15 cellular contexts compared by ENCODE assay signal in the genomic region with DNA sequence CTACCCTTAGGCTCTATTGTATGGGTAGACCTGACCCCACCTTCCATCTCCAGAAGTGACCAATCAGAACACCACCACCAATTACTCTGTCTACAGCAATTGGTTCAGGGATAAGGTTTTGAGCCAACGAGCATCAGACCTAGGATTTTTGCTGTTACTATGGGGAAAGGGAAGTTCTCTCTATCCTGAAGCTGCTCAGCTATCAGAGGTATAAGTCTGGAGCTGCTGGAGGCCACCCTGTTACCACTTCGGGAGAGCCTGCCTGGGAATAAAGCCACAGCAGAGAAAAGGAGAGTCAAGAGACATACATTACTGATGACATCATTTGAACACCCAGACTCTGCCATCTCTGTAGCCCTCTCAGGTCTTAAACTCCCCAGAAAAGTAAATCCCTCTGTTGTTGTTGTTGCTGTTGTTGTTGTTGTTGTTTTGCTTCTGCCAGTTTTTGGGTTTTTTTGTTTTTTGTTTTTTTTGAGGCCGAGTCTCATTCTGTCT.
DNase-seq lines count a peak whose midpoint lies in the region; ATAC-seq and TF ChIP-seq lines count a peak whose summit lies in the region.
"Had no signal": no experiment of that assay in that cellular context is flagged by ENCODE, and none has a peak within 500 bp of the region (broad histone marks: within the 10 kb centered on the region; RNA-seq: fewer than 3 reads in every experiment).

No MANE protein-coding gene starts in this region.

- no peak for TF ChIP-seq CTCF in mucosa of descending colon (IDR thresholded peaks at IDR 0.05)
- TF ChIP-seq CTCF in neural progenitor cell (IDR thresholded peaks at IDR 0.05) = no peak

- no peaks in the 10 kb centered on the region for H3K27me3 ChIP-seq in neural progenitor cell
- H3K27me3 ChIP-seq: esophagus muscularis mucosa had no signal

- peaks cover 4% of the 10 kb centered on the region for H3K4me1 ChIP-seq in mucosa of descending colon (ENCODE audit: low read depth)
- peaks cover 5% of the 10 kb centered on the region for H3K4me1 ChIP-seq in neural progenitor cell

- ATAC-seq in activated T-helper 17 cell treated with anti-CD3 and anti-CD28 coated beads, Interleukin-2, amount 50 U/mL, for 72 hours (replicated peaks) = peak; percentile 31
- ATAC-seq in mucosa of descending colon (peak; percentile 22), GM21576 (IDR thresholded peaks at IDR 0.05; ENCODE audit: unreplicated experiment) (no peak)

- H3K27me3 Mint-ChIP-seq in activated T-helper 17 cell treated with anti-CD3 and anti-CD28 coated beads, Interleukin-2, amount 50 U/mL, for 72 hours = no peaks in the 10 kb centered on the region
- H3K27me3 Mint-ChIP-seq in neural progenitor cell (ENCODE audit: insufficient read depth, low read depth) = peaks cover 5% of the 10 kb centered on the region

- no peaks in the 10 kb centered on the region for H3K79me2 ChIP-seq in neural progenitor cell (ENCODE audit: low read depth)

- H3K4me2 ChIP-seq in neural progenitor cell = no peak overlapping the region

- H3K36me3 ChIP-seq in mucosa of descending colon (ENCODE audit: low read depth) = no peaks in the 10 kb centered on the region
- H3K36me3 ChIP-seq in neural progenitor cell = no peaks in the 10 kb centered on the region

- H3K4me3 ChIP-seq in mucosa of descending colon = no peak overlapping the region
- no peak overlapping the region for H3K4me3 ChIP-seq in neural progenitor cell
- H3K4me3 ChIP-seq: esophagus muscularis mucosa had no signal

- H3K9me3 ChIP-seq in mucosa of descending colon = no peaks in the 10 kb centered on the region
- no peaks in the 10 kb centered on the region for H3K9me3 ChIP-seq in neural progenitor cell (ENCODE audit: low read depth)
- H3K9me3 ChIP-seq: esophagus muscularis mucosa had no signal

- intact Hi-C loops in mucosa of descending colon (cut with DNase I, micrococcal nuclease) = no loop called here

- H3K36me3 Mint-ChIP-seq in activated T-helper 17 cell treated with anti-CD3 and anti-CD28 coated beads, Interleukin-2, amount 50 U/mL, for 72 hours (ENCODE audit: low read depth) = peaks cover 97% of the 10 kb centered on the region
- peaks cover 38% of the 10 kb centered on the region for H3K36me3 Mint-ChIP-seq in neural progenitor cell

- H3K4me1 Mint-ChIP-seq in activated T-helper 17 cell treated with anti-CD3 and anti-CD28 coated beads, Interleukin-2, amount 50 U/mL, for 72 hours = peaks cover 50% of the 10 kb centered on the region
- H3K4me1 Mint-ChIP-seq in neural progenitor cell = peaks cover 20% of the 10 kb centered on the region

- H4K20me1 ChIP-seq in neural progenitor cell (ENCODE audit: low read depth) = no peaks in the 10 kb centered on the region

- no peak overlapping the region for H3K27ac ChIP-seq in neural progenitor cell
- H3K27ac ChIP-seq: esophagus muscularis mucosa had no signal

- no peak overlapping the region for H2AFZ ChIP-seq in neural progenitor cell (replicated peaks)

- H3K9me3 Mint-ChIP-seq in activated T-helper 17 cell treated with anti-CD3 and anti-CD28 coated beads, Interleukin-2, amount 50 U/mL, for 72 hours = no peaks in the 10 kb centered on the region
- H3K9me3 Mint-ChIP-seq in neural progenitor cell = no peaks in the 10 kb centered on the region

- H3K27ac Mint-ChIP-seq in activated T-helper 17 cell treated with anti-CD3 and anti-CD28 coated beads, Interleukin-2, amount 50 U/mL, for 72 hours = peak overlapping the region; percentile 49
- no peak overlapping the region for H3K27ac Mint-ChIP-seq in neural progenitor cell

- no peak overlapping the region for H3K4me3 Mint-ChIP-seq in activated T-helper 17 cell treated with anti-CD3 and anti-CD28 coated beads, Interleukin-2, amount 50 U/mL, for 72 hours
- no peak overlapping the region for H3K4me3 Mint-ChIP-seq in neural progenitor cell

- peaks cover 9% of the 10 kb centered on the region for H3F3A ChIP-seq in neural progenitor cell (ENCODE audit: low read depth)

- DNase-seq in NCI-H2171 treated with DMSO at 0.1 percent for 48 hours (lab: John Stamatoyannopoulos, UW) (peak; percentile 29), NCI-H2171 (lab: John Stamatoyannopoulos, UW) (no peak), MV-4-11 (lab: John Stamatoyannopoulos, UW) (peak; percentile 32), mucosa of descending colon (no peak), NCI-H524 treated with DMSO at 0.1 percent for 48 hours (lab: John Stamatoyannopoulos, UW) (no peak), neural progenitor cell (ENCODE audit: low spot score) (no peak)
- DNase-seq: 8988T; activated CD4-positive, alpha-beta T cell treated with anti-CD3 and anti-CD28 coated beads, Interleukin-2, amount 50 U/mL, for 4 hours; GF-D8; NCI-H146; nucleus accumbens; RPMI8226 had no signal

- no peak overlapping the region for H3K9ac ChIP-seq in neural progenitor cell

Comparison
In these comparisons a context has a peak if more than half of its experiments do, and no peak if none do; other contexts are left out.
1. DNase-seq: peak in NCI-H2171 treated with DMSO at 0.1 percent for 48 hours (single experiment) and MV-4-11 (single experiment); none in NCI-H2171 (single experiment), mucosa of descending colon (0 of 3), NCI-H524 treated with DMSO at 0.1 percent for 48 hours (single experiment) and neural progenitor cell (single experiment).